Comparison of ENCODE assay signal across 26 cellular contexts in the genomic region with DNA sequence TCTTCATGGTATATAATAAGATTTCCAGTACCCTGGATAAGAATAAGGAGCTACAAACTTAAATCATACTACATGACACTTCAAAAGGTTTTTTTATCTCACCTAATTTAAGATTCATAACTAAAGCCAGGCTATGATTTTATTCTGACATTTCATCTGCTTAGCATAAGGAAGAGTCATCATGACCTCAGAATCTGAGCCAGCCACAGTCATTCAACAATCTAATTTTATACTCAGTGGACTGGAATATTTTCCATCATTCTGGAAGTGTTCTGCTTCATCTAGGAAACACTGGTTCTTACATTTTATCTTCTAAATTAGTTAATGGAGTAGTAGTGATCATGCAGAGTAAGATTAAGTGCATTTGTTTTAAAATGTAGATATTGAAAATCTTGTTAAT.
A peak's percentile ranks its signal among the peaks of the same experiment; 100 is the strongest.
DNase-seq lines count a peak whose midpoint lies in the region; ATAC-seq, FAIRE-seq and TF ChIP-seq lines count a peak whose summit lies in the region.
"Had no signal": no experiment of that assay in that cellular context is flagged by ENCODE, and none has a peak within 500 bp of the region (broad histone marks: within the 10 kb centered on the region; RNA-seq: fewer than 3 reads in every experiment).

No MANE protein-coding gene starts in this region.

- intact Hi-C loops in Right ventricle myocardium superior (cut with DNase I) (no loop called here), aorta (cut with DNase I) (no loop called here)

- FAIRE-seq in D721Med (lab: Jason Lieb, UNC), result no peak
- FAIRE-seq: colon, GM18507, HTR-8/SVneo had no signal

- H3K79me2 ChIP-seq in osteoblast (ENCODE audit: insufficient read depth, low read length), result no peaks in the 10 kb centered on the region

- no peaks in the 10 kb centered on the region for H3K9me3 ChIP-seq in right atrium auricular region
- no peaks in the 10 kb centered on the region for H3K9me3 ChIP-seq in osteoblast (ENCODE audit: low read depth, low read length)
- H3K9me3 ChIP-seq in aorta (ENCODE audit: control insufficient read depth, low read length), result no peaks in the 10 kb centered on the region
- H3K9me3 ChIP-seq: BE2C, SJCRH30, tibial nerve had no signal

- H3K4me1 ChIP-seq in right atrium auricular region (no peaks in the 10 kb centered on the region), osteoblast (ENCODE audit: insufficient read depth, low read length) (no peaks in the 10 kb centered on the region), aorta (ENCODE audit: control insufficient read depth in 1 of 2, insufficient read depth in 2 of 2, low read length in 2 of 2) (peaks cover 0 to 2% of the 10 kb centered on the region in 2 donors)
- H3K4me1 ChIP-seq: BE2C, neural progenitor cell, SJCRH30, tibial nerve had no signal

- no peak for DNase-seq in Right ventricle myocardium superior
- DNase-seq in right atrium auricular region (ENCODE audit: low spot score), result no peak
- peak; percentile 38 for DNase-seq in fibroblast of gingiva (ENCODE audit: low read depth)
- DNase-seq in osteoblast (ENCODE audit: insufficient read length, low spot score, missing footprints), result no peak
- no peak for DNase-seq in aorta
- no peak for DNase-seq in mucosa of gallbladder (ENCODE audit: low spot score)
- DNase-seq in stimulated activated CD4-positive, alpha-beta T cell treated with anti-CD3 and anti-CD28 coated beads, Interleukin-4, amount 100 ng/mL, for 4 hours, result no peak
- DNase-seq in D721Med (ENCODE audit: insufficient read length, low spot score), result no peak
- DNase-seq: 8988T; activated CD4-positive, alpha-beta memory T cell treated with anti-CD3 and anti-CD28 coated beads for 36 hours; activated naive CD4-positive, alpha-beta T cell; BE2C; COR-L47; foreskin melanocyte; Kasumi-1; NCI-H1105 treated with DMSO at 0.1 percent for 48 hours; NCI-H2171 treated with DMSO at 0.1 percent for 48 hours; NCI-H748 treated with DMSO at 0.1 percent for 48 hours; SJCRH30; stimulated activated CD4-positive, alpha-beta T cell treated with anti-CD3 and anti-CD28 coated beads, Interleukin-15, amount 100 ng/mL, for 24 hours had no signal

- no peaks in the 10 kb centered on the region for H4K20me1 ChIP-seq in osteoblast (ENCODE audit: insufficient read depth, low read length)

- H3K27ac ChIP-seq in right atrium auricular region, result peak overlapping the region in 1 of 2 donors; percentile 37
- peak overlapping the region; percentile 32 for H3K27ac ChIP-seq in osteoblast (ENCODE audit: low read depth, low read length)
- no peak overlapping the region for H3K27ac ChIP-seq in aorta (ENCODE audit: low read depth in 1 of 2, low read length in 2 of 2)
- H3K27ac ChIP-seq: neural progenitor cell, SJCRH30, tibial nerve had no signal

- TF ChIP-seq CTCF in right atrium auricular region (IDR thresholded peaks at IDR 0.05) (no peak), osteoblast (IDR thresholded peaks at IDR 0.05; ENCODE audit: extremely low read depth, low read depth, low read length) (no peak), D721Med (IDR thresholded peaks at IDR 0.05; ENCODE audit: insufficient read depth, missing control alignments) (no peak)

- no peak overlapping the region for H2AFZ ChIP-seq in osteoblast (ENCODE audit: low read length)
- H2AFZ ChIP-seq: neural progenitor cell had no signal

- peak; percentile 58 for ATAC-seq in Right ventricle myocardium superior (ENCODE audit: poor library complexity)
- peak; percentile 68 for ATAC-seq in aorta (ENCODE audit: low FRiP score)
- ATAC-seq: stimulated activated effector memory CD8-positive, alpha-beta T cell treated with anti-CD3 and anti-CD28 coated beads, Interleukin-12 subunit alpha, Interleukin-12 subunit beta, amount 100 ng/mL, for 72 hours had no signal

- H3K4me3 ChIP-seq in right atrium auricular region, result no peak overlapping the region
- H3K4me3 ChIP-seq in osteoblast (ENCODE audit: insufficient read depth, low read length), result no peak overlapping the region
- no peak overlapping the region for H3K4me3 ChIP-seq in aorta (ENCODE audit: low read length in 2 of 2)
- H3K4me3 ChIP-seq: neural progenitor cell, SJCRH30, tibial nerve had no signal

- no peak overlapping the region for H3K4me2 ChIP-seq in osteoblast (ENCODE audit: insufficient read depth, low read length)
- H3K4me2 ChIP-seq: neural progenitor cell had no signal

- H3K27me3 ChIP-seq in right atrium auricular region (no peaks in the 10 kb centered on the region), osteoblast (ENCODE audit: insufficient read depth, low read length) (no peaks in the 10 kb centered on the region), aorta (ENCODE audit: control insufficient read depth in 1 of 2, insufficient read depth in 2 of 2, low read length in 1 of 2) (no peaks in the 10 kb centered on the region)
- H3K27me3 ChIP-seq: BE2C, neural progenitor cell, tibial nerve had no signal

- H3K36me3 ChIP-seq in right atrium auricular region, result no peaks in the 10 kb centered on the region
- H3K36me3 ChIP-seq in osteoblast (ENCODE audit: insufficient read depth, low read length), result no peaks in the 10 kb centered on the region
- H3K36me3 ChIP-seq in aorta (ENCODE audit: control insufficient read depth in 1 of 2, insufficient read depth in 2 of 2, low read length in 1 of 2), result no peaks in the 10 kb centered on the region
- H3K36me3 ChIP-seq: BE2C, neural progenitor cell, SJCRH30, tibial nerve had no signal
